In genomic region chr1:26300586-26301275, GRCh38 we compare ENCODE assay signal across 1 cellular context.
TF ChIP-seq lines count a peak whose summit lies in the region.

No MANE protein-coding gene starts in this region.

TF ChIP-seq in HEK293, 187 proteins besides CTCF, POLR2A, EP300 and RAD21 (continued from another document):
- TF ChIP-seq ZNF280C (tag by site-specific recombination; IDR thresholded peaks at IDR 0.05) (no peak), ZNF677 (tag by site-specific recombination; IDR thresholded peaks at IDR 0.05) (no peak)
